In genomic region chr3:24843955-24844354, GRCh38 we compare ENCODE assay signal across 27 cellular contexts.
"Had no signal": no experiment of that assay in that cellular context is flagged by ENCODE, and none has a peak within 500 bp of the region (broad histone marks: within the 10 kb centered on the region; RNA-seq: fewer than 3 reads in every experiment).

No MANE protein-coding gene starts in this region.

- H3K4me1 ChIP-seq: adrenal gland, body of pancreas, gastrocnemius medialis, psoas muscle, suprapubic skin, tibial artery had no signal

- ATAC-seq: body of pancreas; gastrocnemius medialis; psoas muscle; stimulated activated naive B cell treated with anti-CD40 and anti-IgM and Interleukin-4, amounts not matched to agents 10 μg/mL and 1 μg/mL and 100 μg/mL, for 72 hours had no signal

- H3K27ac ChIP-seq: adrenal gland, body of pancreas, epithelial cell of prostate, gastrocnemius medialis, ovary, psoas muscle, stomach, suprapubic skin, tibial artery, VCaP had no signal

- H3K9me3 ChIP-seq: adrenal gland, body of pancreas, gastrocnemius medialis, ovary, psoas muscle, stomach, suprapubic skin, tibial artery had no signal

- H3K36me3 ChIP-seq: adrenal gland, gastrocnemius medialis, ovary, stomach, suprapubic skin, tibial artery had no signal

- H3K4me3 ChIP-seq: adrenal gland, body of pancreas, gastrocnemius medialis, ovary, psoas muscle, smooth muscle cell, stomach, suprapubic skin, tibial artery had no signal

- H3K27me3 ChIP-seq: adrenal gland, body of pancreas, gastrocnemius medialis, ovary, stomach, suprapubic skin, tibial artery had no signal

- DNase-seq: activated CD4-positive, alpha-beta T cell treated with anti-CD3 and anti-CD28 coated beads for 48 hours; activated CD4-positive, alpha-beta T cell treated with anti-CD3 and anti-CD28 coated beads, Interleukin-2, amount 50 U/mL, for 48 hours; activated CD8-positive, alpha-beta memory T cell treated with anti-CD3 and anti-CD28 coated beads for 24 hours; activated effector memory CD4-positive, alpha-beta T cell treated with anti-CD3 and anti-CD28 coated beads, Interleukin-2, amount 50 U/mL, for 16 hours; activated naive CD4-positive, alpha-beta T cell treated with anti-CD3 and anti-CD28 coated beads for 36 hours; activated naive CD8-positive, alpha-beta T cell treated with anti-CD3 and anti-CD28 coated beads for 36 hours; activated T-cell treated with anti-CD3 and anti-CD28 coated beads, Interleukin-2, amount 50 U/mL, for 1 hour; adrenal gland; aorta; body of pancreas; dermis blood vessel endothelial cell; effector CD4-positive, alpha-beta T cell; gastrocnemius medialis; hippocampal formation; kidney; naive B cell; nephron progenitor cell; ovary; psoas muscle; stimulated activated CD4-positive, alpha-beta T cell treated with anti-CD3 and anti-CD28 coated beads, Interleukin-1b, Interleukin-23, amount 100 ng/mL, for 48 hours; stimulated activated naive B cell treated with anti-CD40 and anti-IgM and Interleukin-4, amounts not matched to agents 10 μg/mL and 1 μg/mL and 100 μg/mL, for 72 hours; stomach; tibial artery had no signal
